8 cellular contexts compared by ENCODE assay signal in genomic region chr22:31629741-31630184, GRCh38. TPM values are rescaled to one million over a fixed set of nuclear protein-coding genes. Genes with fewer than 3 reads are reported as not detected.
DNase-seq lines count a peak whose midpoint lies in the region; ATAC-seq, FAIRE-seq and TF ChIP-seq lines count a peak whose summit lies in the region.

No MANE protein-coding gene starts in this region.

- intact Hi-C loops in right lobe of liver (cut with DNase I): loop anchor here (5.0 to 10.0 kb wide), 2 partner anchors 65 to 67 kb away; no protein-coding TSS in a partner anchor
- intact Hi-C loops in tibial artery (cut with DNase I; ENCODE audit: low total_unique reads): loop anchor here (5.0 kb wide), 1 partner anchor 67 kb away; no protein-coding TSS in a partner anchor

- H3K79me2 ChIP-seq in astrocyte (ENCODE audit: insufficient read depth, low read length): peaks cover 76% of the 10 kb centered on the region

- ATAC-seq in activated T-cell treated with anti-CD3 and anti-CD28 coated beads, Interleukin-2, amount 50 U/mL, for 4 hours: no peak
- no peak for ATAC-seq in right lobe of liver
- ATAC-seq in GM21367 (IDR thresholded peaks at IDR 0.05; ENCODE audit: unreplicated experiment): no peak
- ATAC-seq in GM21619 (IDR thresholded peaks at IDR 0.05; ENCODE audit: unreplicated experiment): no peak

- H3K27ac Mint-ChIP-seq in astrocyte (ENCODE audit: unreplicated experiment): no peak overlapping the region

- peak overlapping the region; percentile 93 for H3K9ac ChIP-seq in astrocyte (ENCODE audit: low read length)

- TF ChIP-seq CTCF in astrocyte (IDR thresholded peaks at IDR 0.05; ENCODE audit: insufficient read depth, low read depth, low read length): no peak
- TF ChIP-seq CTCF in right lobe of liver (IDR thresholded peaks at IDR 0.05): no peak
- no peak for TF ChIP-seq CTCF in tibial artery (IDR thresholded peaks at IDR 0.05)

- peak overlapping the region; percentile 98 for H3K4me2 ChIP-seq in astrocyte (ENCODE audit: low read length)

- H3K27ac ChIP-seq in astrocyte (ENCODE audit: low read depth, low read length) (peak overlapping the region; percentile 83), right lobe of liver (peak overlapping the region; percentile 68 to 94 (median 80)), tibial artery (peak overlapping the region; percentile 71 to 87)

- no peaks in the 10 kb centered on the region for H3K9me3 Mint-ChIP-seq in activated T-cell treated with anti-CD3 and anti-CD28 coated beads, Interleukin-2, amount 50 U/mL, for 4 hours
- H3K9me3 Mint-ChIP-seq in astrocyte (ENCODE audit: unreplicated experiment): no peaks in the 10 kb centered on the region

- no CpG with 5 or more reads among the region's 14 CpGs for WGBS in right lobe of liver (ENCODE audit: insufficient coverage, low coverage, low lambda C conversion rate, missing lambda C conversion rate)

- H3K27me3 Mint-ChIP-seq in activated T-cell treated with anti-CD3 and anti-CD28 coated beads, Interleukin-2, amount 50 U/mL, for 4 hours (ENCODE audit: low read depth): no peaks in the 10 kb centered on the region
- H3K27me3 Mint-ChIP-seq in astrocyte (ENCODE audit: low read depth, unreplicated experiment): no peaks in the 10 kb centered on the region

- H3K4me3 ChIP-seq in astrocyte (ENCODE audit: insufficient read depth, low read depth, low read length): peak overlapping the region; percentile 78
- peak overlapping the region; percentile 60 to 82 (median 63) for H3K4me3 ChIP-seq in right lobe of liver
- peak overlapping the region; percentile 60 to 94 for H3K4me3 ChIP-seq in tibial artery

- H3K36me3 ChIP-seq in astrocyte (ENCODE audit: insufficient read depth, low read length) (no peaks in the 10 kb centered on the region), right lobe of liver (peaks cover 0 to 2% (median 0%) of the 10 kb centered on the region in 4 donors), tibial artery (peaks cover 0 to 4% (median 0%) of the 10 kb centered on the region in 3 donors)

- H3K4me1 ChIP-seq in astrocyte (ENCODE audit: insufficient read depth, low read length): peaks cover 27% of the 10 kb centered on the region
- peaks cover 0 to 26% (median 5%) of the 10 kb centered on the region in 4 donors for H3K4me1 ChIP-seq in right lobe of liver
- peaks cover 5 to 59% (median 46%) of the 10 kb centered on the region in 4 donors for H3K4me1 ChIP-seq in tibial artery

- no peak for TF ChIP-seq POLR2A in right lobe of liver (IDR thresholded peaks at IDR 0.05)

- no peaks in the 10 kb centered on the region for H3K27me3 ChIP-seq in astrocyte (ENCODE audit: insufficient read depth, low read length)
- no peaks in the 10 kb centered on the region for H3K27me3 ChIP-seq in right lobe of liver
- no peaks in the 10 kb centered on the region for H3K27me3 ChIP-seq in tibial artery

- H2AFZ ChIP-seq in astrocyte (ENCODE audit: low read depth, low read length): peak overlapping the region; percentile 73

- H4K20me1 ChIP-seq in astrocyte (ENCODE audit: insufficient read depth, low read length): peaks cover 66% of the 10 kb centered on the region

- FAIRE-seq in astrocyte (lab: Jason Lieb, UNC): no peak

- H3K4me1 Mint-ChIP-seq in activated T-cell treated with anti-CD3 and anti-CD28 coated beads, Interleukin-2, amount 50 U/mL, for 4 hours (ENCODE audit: low read depth): peaks cover 63% of the 10 kb centered on the region
- peaks cover 8% of the 10 kb centered on the region for H3K4me1 Mint-ChIP-seq in astrocyte (ENCODE audit: low read depth, unreplicated experiment)

- peak overlapping the region; percentile 87 for H3K4me3 Mint-ChIP-seq in activated T-cell treated with anti-CD3 and anti-CD28 coated beads, Interleukin-2, amount 50 U/mL, for 4 hours
- H3K4me3 Mint-ChIP-seq in astrocyte (ENCODE audit: unreplicated experiment): peak overlapping the region; percentile 78

- H3K36me3 Mint-ChIP-seq in activated T-cell treated with anti-CD3 and anti-CD28 coated beads, Interleukin-2, amount 50 U/mL, for 4 hours (ENCODE audit: insufficient read depth): no peaks in the 10 kb centered on the region
- H3K36me3 Mint-ChIP-seq in astrocyte (ENCODE audit: low read depth, unreplicated experiment): no peaks in the 10 kb centered on the region

- no peak for DNase-seq in activated T-cell treated with anti-CD3 and anti-CD28 coated beads, Interleukin-2, amount 50 U/mL, for 4 hours
- DNase-seq in activated T-cell treated with anti-CD3 and anti-CD28 coated beads, Interleukin-2, amount 50 U/mL, for 1 hour: no peak
- DNase-seq in astrocyte (ENCODE audit: low read depth) (no peak), right lobe of liver (no peak), tibial artery (no peak), DMS53 treated with DMSO at 0.1 percent for 48 hours (lab: John Stamatoyannopoulos, UW; ENCODE audit: unreplicated experiment) (no peak)

- H3K9me3 ChIP-seq in astrocyte (ENCODE audit: insufficient read depth, low read depth, low read length) (no peaks in the 10 kb centered on the region), right lobe of liver (no peaks in the 10 kb centered on the region), tibial artery (no peaks in the 10 kb centered on the region)

RNA-seq across cellular contexts. Expression of gene PISD, which starts 32.3 kb away (rescaled TPM):
- total RNA-seq in activated T-cell treated with anti-CD3 and anti-CD28 coated beads, Interleukin-2, amount 50 U/mL, for 4 hours: 100 to 1,000 TPM in 1 of 3 donors, 10 to 100 TPM in 2; 80.0 to 101 (median 81.2) TPM
- 31.8 and 43.2 TPM in 2 replicates for total RNA-seq in astrocyte
- total RNA-seq in right lobe of liver: 10 to 100 TPM; 15.5 to 22.9 (median 18.1) TPM
